ENCODE assay signal across 8 cellular contexts in the genomic region with DNA sequence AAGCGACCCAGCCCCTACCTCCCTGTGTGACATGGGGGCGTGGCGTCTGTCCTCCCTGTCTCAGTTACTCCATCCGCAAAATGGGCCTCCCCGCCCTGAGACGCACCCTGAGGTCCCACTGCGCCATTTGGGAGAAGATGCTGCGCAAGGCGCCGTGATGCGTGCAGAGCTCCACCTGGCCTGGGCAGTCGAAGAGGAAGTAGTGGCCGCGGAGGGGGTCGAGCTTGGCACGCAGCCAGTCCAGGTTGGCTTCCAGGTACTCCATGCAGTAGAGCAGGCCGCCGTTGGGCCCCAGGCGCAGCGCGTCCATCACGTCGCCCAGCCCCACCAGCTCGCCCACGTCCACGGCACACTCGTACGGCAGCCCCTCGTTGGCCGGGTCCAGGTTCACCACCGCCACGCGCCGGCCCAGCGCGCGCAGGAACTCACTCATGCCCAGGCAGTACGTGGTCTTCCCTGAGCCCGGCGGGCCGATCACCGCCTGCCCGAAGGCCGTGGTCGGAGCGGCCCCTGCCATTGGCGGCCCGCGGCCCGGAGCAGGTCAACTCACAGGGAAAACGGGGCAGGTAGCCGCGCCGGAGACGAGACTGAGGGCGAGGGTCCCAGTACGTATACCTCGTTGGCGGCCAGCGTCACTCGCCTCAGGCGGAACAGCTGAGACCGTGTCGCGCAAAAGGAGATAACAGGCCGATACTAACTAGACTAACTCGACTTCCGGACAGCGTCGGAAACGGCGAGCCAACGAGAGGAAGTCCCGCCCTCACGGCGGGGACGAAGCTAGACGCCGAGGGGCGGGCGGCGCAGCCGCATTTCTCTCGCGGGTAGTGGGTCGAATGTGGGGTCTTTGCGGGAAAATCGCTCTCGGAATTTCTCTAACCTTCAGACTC. TPM values are rescaled to one million over a fixed set of nuclear protein-coding genes. Genes with fewer than 3 reads are reported as not detected.
A peak's percentile ranks its signal among the peaks of the same experiment; 100 is the strongest.
DNase-seq lines count a peak whose midpoint lies in the region; ATAC-seq and TF ChIP-seq lines count a peak whose summit lies in the region.

A gene (minus strand): TSS at position 704 of the 887 bp plus-strand sequence. CDS start 187 bp downstream, at position 517.

- TF ChIP-seq CTCF in AG04450 (IDR thresholded peaks at IDR 0.05; ENCODE audit: low read depth, low read length) = no peak

- H3K4me3 ChIP-seq in AG04450 (ENCODE audit: low read depth, low read length) = peak within 1 kb of the TSS; percentile 98

- ATAC-seq in GM18868 (IDR thresholded peaks at IDR 0.05; ENCODE audit: unreplicated experiment) = peak; percentile 88
- peak; percentile 82 for ATAC-seq in HG03108 (IDR thresholded peaks at IDR 0.05; ENCODE audit: unreplicated experiment)
- peak; percentile 95 for ATAC-seq in left colon

- intact Hi-C loops in left colon (cut with DNase I, micrococcal nuclease) = no loop called here

- peak within 1 kb of the TSS; percentile 80 for H3K27ac ChIP-seq in AG04450 (ENCODE audit: low read depth, low read length)
- peak within 1 kb of the TSS; percentile 89 for H3K27ac ChIP-seq in cingulate gyrus (ENCODE audit: low read depth, low read length)

- POLR2A ChIA-PET in AG04450 (lab: Yijun Ruan, JAX) = interaction anchor here (0.6 to 2.3 kb wide), 14 partner anchors 8 to 312 kb away, joined by 3 to 24 read pairs (median 4); a partner anchor contains a TSS

- H3K27me3 ChIP-seq in AG04450 (ENCODE audit: control insufficient read depth, insufficient read depth, low read length) = no peaks in the 10 kb centered on the region

- CTCF ChIA-PET in AG04450 (lab: Charles Lee) = interaction anchor here (0.8 to 0.9 kb wide), 2 partner anchors 9 kb away, joined by 3 read pairs; no protein-coding TSS in a partner anchor

- peaks cover 3% of the 10 kb centered on the region; the same call in 1 of the 2 replicates for H3K9me3 ChIP-seq in AG04450 (ENCODE audit: control insufficient read depth, insufficient read depth, low read length)

- DNase-seq in AG04450 (ENCODE audit: low read depth, low spot score) = no peak
- DNase-seq in NCI-H345 treated with DMSO at 0.1 percent for 48 hours (lab: John Stamatoyannopoulos, UW; ENCODE audit: unreplicated experiment) = peak; percentile 65
- peak; percentile 85 for DNase-seq in activated CD4-positive, alpha-beta T cell treated with anti-CD3 and anti-CD28 coated beads for 48 hours
- DNase-seq in left colon = peak; percentile 83 to 88
- DNase-seq in stimulated activated CD4-positive, alpha-beta T cell treated with anti-CD3 and anti-CD28 coated beads, Interleukin-1b, Interleukin-23, amount 100 ng/mL, for 4 hours (ENCODE audit: low read depth in 2 of 2) = peak; percentile 54 to 68

RNA-seq across cellular contexts. Expression of the gene that starts here (rescaled TPM):
- polyA plus RNA-seq in AG04450 (2011; rRNA removed) = 28.7 and 40.3 TPM in 2 replicates
- polyA minus RNA-seq in AG04450 (2011; rRNA and poly(A)+ RNA removed) = 34.6 and 49.0 TPM in 2 replicates
- 10 to 100 TPM; 33.8 to 38.8 TPM for total RNA-seq in left colon
